ENCODE assay signal across 9 cellular contexts in the genomic region with DNA sequence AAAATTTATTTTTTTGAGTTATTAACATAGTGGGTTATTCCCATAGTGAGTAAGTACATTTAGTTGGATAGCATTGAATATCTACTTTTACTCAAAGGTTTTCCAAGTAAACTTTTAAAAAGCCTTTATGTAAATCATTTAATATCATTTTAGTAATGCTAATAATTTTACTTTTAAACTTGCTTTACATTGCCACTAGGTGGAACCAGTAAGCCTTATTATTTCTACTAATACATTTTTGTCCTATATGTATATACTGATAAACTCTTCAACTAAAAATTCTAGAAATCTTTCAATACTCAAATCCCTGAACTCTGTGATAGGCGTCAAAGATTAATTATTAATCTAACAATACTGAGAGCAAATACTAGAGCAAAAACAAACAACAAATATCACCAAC.
DNase-seq lines count a peak whose midpoint lies in the region; ATAC-seq, FAIRE-seq and TF ChIP-seq lines count a peak whose summit lies in the region.
"Had no signal": no experiment of that assay in that cellular context is flagged by ENCODE, and none has a peak within 500 bp of the region (broad histone marks: within the 10 kb centered on the region; RNA-seq: fewer than 3 reads in every experiment).

No MANE protein-coding gene starts in this region.

- H2AFZ ChIP-seq in KMS-11 (ENCODE audit: low read depth) = no peak overlapping the region

- TF ChIP-seq CTCF in KMS-11 (conservative IDR thresholded peaks at IDR 0.05; ENCODE audit: low read depth, low read length) = peak; percentile 48
- no peak for TF ChIP-seq CTCF in spleen (IDR thresholded peaks at IDR 0.05 in 8 of 11, conservative IDR thresholded peaks at IDR 0.05 in 3 of 11)

- H3K9me3 ChIP-seq in spleen = no peaks in the 10 kb centered on the region

- TF ChIP-seq POLR2A in spleen (IDR thresholded peaks at IDR 0.05) = no peak

- no peaks in the 10 kb centered on the region for H3K27me3 ChIP-seq in KMS-11 (ENCODE audit: insufficient read depth, low read depth)
- no peaks in the 10 kb centered on the region for H3K27me3 ChIP-seq in spleen (replicated peaks in 1 of 7)

- H4K20me1 ChIP-seq in KMS-11 (ENCODE audit: insufficient read depth) = no peaks in the 10 kb centered on the region

- no peak overlapping the region for H3K4me3 Mint-ChIP-seq in activated T-cell treated with anti-CD3 and anti-CD28 coated beads, Interleukin-2, amount 50 U/mL, for 72 hours
- H3K4me3 Mint-ChIP-seq: T-cell had no signal

- no peak overlapping the region for H3K27ac Mint-ChIP-seq in activated T-cell treated with anti-CD3 and anti-CD28 coated beads, Interleukin-2, amount 50 U/mL, for 72 hours
- H3K27ac Mint-ChIP-seq: T-cell had no signal

- H3K79me2 ChIP-seq in KMS-11 (ENCODE audit: insufficient read depth, low read depth) = no peaks in the 10 kb centered on the region

- H3K4me3 ChIP-seq in KMS-11 (IDR thresholded peaks at IDR 0.05; ENCODE audit: insufficient read depth, low read depth, low read length) (no peak overlapping the region), spleen (no peak overlapping the region)

- intact Hi-C loops in spleen (cut with DNase I; ENCODE audit: low total_unique reads) = no loop called here

- WGBS in spleen, 5 donors = 44 to 69% (median 52%) methylated on average over 1 of the region's 1 CpG

- no peaks in the 10 kb centered on the region for H3K4me1 ChIP-seq in KMS-11 (ENCODE audit: low read depth, poor library complexity, severe bottlenecking)
- H3K4me1 ChIP-seq in spleen = no peaks in the 10 kb centered on the region

- no peak overlapping the region for H3K4me2 ChIP-seq in KMS-11

- ATAC-seq in activated T-cell treated with anti-CD3 and anti-CD28 coated beads, Interleukin-2, amount 50 U/mL, for 72 hours (replicated peaks in 1 of 2) = no peak
- ATAC-seq: T-cell had no signal

- no peaks in the 10 kb centered on the region for H3K27me3 Mint-ChIP-seq in activated T-cell treated with anti-CD3 and anti-CD28 coated beads, Interleukin-2, amount 50 U/mL, for 72 hours (ENCODE audit: low read depth)
- H3K27me3 Mint-ChIP-seq: T-cell had no signal

- peaks cover 0 to 4% of the 10 kb centered on the region in 2 donors for H3K9me3 Mint-ChIP-seq in activated T-cell treated with anti-CD3 and anti-CD28 coated beads, Interleukin-2, amount 50 U/mL, for 72 hours

- peak; percentile 82 for FAIRE-seq in TTC549 (lab: Jason Lieb, UNC)

- H3K4me1 Mint-ChIP-seq in activated T-cell treated with anti-CD3 and anti-CD28 coated beads, Interleukin-2, amount 50 U/mL, for 72 hours (ENCODE audit: low read depth) = no peaks in the 10 kb centered on the region
- H3K4me1 Mint-ChIP-seq: T-cell had no signal

- H3K36me3 ChIP-seq in KMS-11 (ENCODE audit: insufficient read depth) (no peaks in the 10 kb centered on the region), spleen (no peaks in the 10 kb centered on the region)

- H3K9ac ChIP-seq in KMS-11 = no peak overlapping the region

- H3K36me3 Mint-ChIP-seq in activated T-cell treated with anti-CD3 and anti-CD28 coated beads, Interleukin-2, amount 50 U/mL, for 72 hours (ENCODE audit: insufficient read depth in 2 of 2) = no peaks in the 10 kb centered on the region
- H3K36me3 Mint-ChIP-seq: T-cell had no signal

- H3K27ac ChIP-seq in KMS-11 (no peak overlapping the region), spleen (no peak overlapping the region), caudate nucleus (ENCODE audit: low read depth, low read length) (no peak overlapping the region)

- peak; percentile 17 for DNase-seq in COR-L47 (lab: John Stamatoyannopoulos, UW)
- DNase-seq in kidney tubule cell (ENCODE audit: low spot score) = peak; percentile 40
- DNase-seq in spleen = no peak
- no peak for DNase-seq in activated T-cell treated with anti-CD3 and anti-CD28 coated beads, Interleukin-2, amount 50 U/mL, for 72 hours
- no peak for DNase-seq in HuH-7 (ENCODE audit: low spot score)
- no peak for DNase-seq in caudate nucleus (lab: John Stamatoyannopoulos, UW)
- DNase-seq: T-cell had no signal

Comparison
In these comparisons a context has a peak if more than half of its experiments do, and no peak if none do; other contexts are left out.
1. DNase-seq: peak in COR-L47 (single experiment) and kidney tubule cell (single experiment); none in spleen (single experiment), activated T-cell treated with anti-CD3 and anti-CD28 coated beads, Interleukin-2, amount 50 U/mL, for 72 hours (0 of 2), HuH-7 (single experiment) and caudate nucleus (0 of 61).